23 cellular contexts compared by ENCODE assay signal in the genomic region with DNA sequence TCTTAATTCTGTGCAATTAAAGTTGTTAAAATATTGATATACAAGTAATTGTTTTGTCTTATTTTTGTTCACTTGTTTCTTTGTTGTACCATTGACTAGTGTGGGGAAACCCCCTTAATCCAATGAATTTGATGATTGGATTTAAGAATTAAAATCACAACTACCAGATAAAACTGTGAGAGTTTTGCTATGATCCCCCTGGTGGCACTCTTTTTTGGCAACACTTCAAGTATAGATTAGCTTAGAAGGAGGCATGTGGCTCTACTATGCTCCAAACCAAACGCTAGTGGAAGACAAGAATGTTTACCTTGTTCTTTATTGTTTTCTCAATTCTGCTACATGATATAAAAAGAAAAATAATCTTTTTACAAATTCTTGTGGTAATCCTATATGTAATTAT.
"Had no signal": no experiment of that assay in that cellular context is flagged by ENCODE, and none has a peak within 500 bp of the region (broad histone marks: within the 10 kb centered on the region; RNA-seq: fewer than 3 reads in every experiment).

No MANE protein-coding gene starts in this region.

- ATAC-seq: activated T-cell treated with anti-CD3 and anti-CD28 coated beads, Interleukin-2, amount 50 U/mL, for 4 hours had no signal

- H3K9me3 Mint-ChIP-seq: activated B cell treated with CpG ODN at 0.5 μM for 24 hours; activated CD4-positive, alpha-beta T cell treated with anti-CD3 and anti-CD28 coated beads, Interleukin-2, amount 10 ng/mL, durations not matched to agents 24 days and 14 days; activated naive CD4-positive, alpha-beta T cell treated with anti-CD3 and anti-CD28 coated beads for 36 hours had no signal

- H3K9me3 ChIP-seq: Peyer's patch, SJSA1 had no signal

- H3K27ac ChIP-seq: brain microvascular endothelial cell, cardiac muscle cell, Peyer's patch, RWPE1, SJSA1 had no signal

- H3K27me3 ChIP-seq: brain microvascular endothelial cell, cardiac muscle cell, Peyer's patch, SJSA1 had no signal

- H3K4me1 Mint-ChIP-seq: activated B cell treated with CpG ODN at 0.5 μM for 24 hours; activated CD4-positive, alpha-beta T cell treated with anti-CD3 and anti-CD28 coated beads, Interleukin-2, amount 10 ng/mL, durations not matched to agents 24 days and 14 days had no signal

- H3K4me3 Mint-ChIP-seq: activated B cell treated with CpG ODN at 0.5 μM for 24 hours; activated CD4-positive, alpha-beta T cell treated with anti-CD3 and anti-CD28 coated beads, Interleukin-2, amount 10 ng/mL, durations not matched to agents 24 days and 14 days; activated naive CD4-positive, alpha-beta T cell treated with anti-CD3 and anti-CD28 coated beads for 36 hours; activated naive CD8-positive, alpha-beta T cell; activated T-cell treated with anti-CD3 and anti-CD28 coated beads, Interleukin-2, amount 50 U/mL, for 4 hours; T-helper 1 cell treated with Interleukin-12 subunit alpha and Interleukin-12 subunit beta and Interleukin-4 antibody, amounts not matched to agents 30 μg/mL and 1 μg/mL, for 36 hours had no signal

- DNase-seq: activated B cell treated with CpG ODN at 0.5 μM for 24 hours; activated CD4-positive, alpha-beta T cell treated with anti-CD3 and anti-CD28 coated beads for 1 hour; activated CD4-positive, alpha-beta T cell treated with anti-CD3 and anti-CD28 coated beads, Interleukin-2, amount 10 ng/mL, durations not matched to agents 24 days and 14 days; activated CD4-positive, alpha-beta T cell treated with anti-CD3 and anti-CD28 coated beads, Interleukin-2, amount 50 U/mL, for 48 hours; activated gamma-delta T cell; activated naive CD4-positive, alpha-beta T cell treated with anti-CD3 and anti-CD28 coated beads for 36 hours; activated T-cell treated with anti-CD3 and anti-CD28 coated beads, Interleukin-2, amount 50 U/mL, for 4 hours; amygdala; brain microvascular endothelial cell; KG1; NCI-H1048; NCI-H146; NCI-H187 treated with DMSO at 0.1 percent for 48 hours; NCI-H2081 treated with DMSO at 0.1 percent for 48 hours; NCI-H226; NK-92 treated with Interleukin-12 subunit alpha and Interleukin-12 subunit beta, amount 100 ng/mL, for 24 hours; Peyer's patch; Right ventricle myocardium superior had no signal

- H3K4me1 ChIP-seq: Peyer's patch, SJSA1 had no signal

- H3K4me3 ChIP-seq: cardiac muscle cell, Peyer's patch, SJSA1 had no signal

- H3K27ac Mint-ChIP-seq: activated B cell treated with CpG ODN at 0.5 μM for 24 hours; activated CD4-positive, alpha-beta T cell treated with anti-CD3 and anti-CD28 coated beads, Interleukin-2, amount 10 ng/mL, durations not matched to agents 24 days and 14 days; activated naive CD4-positive, alpha-beta T cell treated with anti-CD3 and anti-CD28 coated beads for 36 hours; activated naive CD8-positive, alpha-beta T cell; T-helper 1 cell treated with Interleukin-12 subunit alpha and Interleukin-12 subunit beta and Interleukin-4 antibody, amounts not matched to agents 30 μg/mL and 1 μg/mL, for 36 hours had no signal

- H3K36me3 Mint-ChIP-seq: activated naive CD8-positive, alpha-beta T cell had no signal

- H3K27me3 Mint-ChIP-seq: activated B cell treated with CpG ODN at 0.5 μM for 24 hours; activated CD4-positive, alpha-beta T cell treated with anti-CD3 and anti-CD28 coated beads, Interleukin-2, amount 10 ng/mL, durations not matched to agents 24 days and 14 days had no signal

- H3K36me3 ChIP-seq: brain microvascular endothelial cell, cardiac muscle cell, Peyer's patch, SJSA1 had no signal
